Comparison of ENCODE assay signal across 12 cellular contexts in the genomic region with DNA sequence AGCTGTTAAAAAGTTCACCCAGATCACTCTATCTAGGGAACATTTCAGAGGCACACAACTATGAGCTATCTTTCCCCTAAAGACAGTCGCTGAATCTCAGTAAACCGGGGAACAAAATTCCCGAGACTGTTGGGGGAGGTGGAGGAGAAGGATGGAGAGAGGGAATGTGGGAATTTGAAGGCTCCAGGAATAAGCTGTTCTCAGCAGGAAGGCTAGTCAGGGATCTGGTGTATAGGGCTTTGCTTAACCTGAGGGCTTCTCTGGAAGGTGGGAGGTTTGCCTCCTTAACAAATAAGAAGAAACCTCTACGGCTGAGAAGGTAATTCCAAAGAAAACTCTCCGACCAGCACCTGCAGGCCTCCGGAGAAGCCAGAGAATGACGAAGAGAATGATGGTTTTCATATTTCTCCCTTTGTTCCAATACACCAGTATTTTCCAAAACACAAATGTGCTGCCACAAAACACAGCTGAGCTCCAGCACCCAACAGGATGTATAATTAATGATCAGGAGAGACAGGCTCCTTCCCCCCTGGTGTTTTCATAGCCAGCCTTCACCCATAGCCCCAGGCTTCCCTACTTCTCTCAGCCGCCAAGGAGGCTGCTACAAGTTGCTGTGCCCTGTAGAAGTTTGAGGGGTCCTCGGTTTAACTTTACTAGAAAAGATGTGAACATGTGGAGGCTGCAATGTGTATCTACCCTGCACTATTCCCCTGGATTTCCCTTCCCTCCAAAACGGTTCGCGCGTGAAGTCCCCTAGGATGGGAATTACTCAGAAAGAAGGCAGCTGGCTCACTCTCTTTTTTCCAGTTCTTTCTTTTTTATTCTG. TPM values are rescaled to one million over a fixed set of nuclear protein-coding genes. Genes with fewer than 3 reads are reported as not detected.
A peak's percentile ranks its signal among the peaks of the same experiment; 100 is the strongest.
DNase-seq lines count a peak whose midpoint lies in the region; ATAC-seq and TF ChIP-seq lines count a peak whose summit lies in the region.
"Had no signal": no experiment of that assay in that cellular context is flagged by ENCODE, and none has a peak within 500 bp of the region (broad histone marks: within the 10 kb centered on the region; RNA-seq: fewer than 3 reads in every experiment).

No MANE protein-coding gene starts in this region.

- H3K27ac Mint-ChIP-seq in naive B cell: peak overlapping the region in 1 of 6 donors; percentile 25

- H2AFZ ChIP-seq in IMR-90 (replicated peaks; ENCODE audit: low read length, poor library complexity): no peak overlapping the region

- H3K9me3 Mint-ChIP-seq in naive B cell: no peaks in the 10 kb centered on the region

- TF ChIP-seq CTCF in IMR-90 (conservative IDR thresholded peaks at IDR 0.05; ENCODE audit: low read depth, low read length): no peak
- TF ChIP-seq CTCF in colonic mucosa (IDR thresholded peaks at IDR 0.05): no peak

- no TSS peak for BruUV-seq in IMR-90 (replicated peaks; lab: Mats Ljungman, UMichigan)

- no peak overlapping the region for H4K91ac ChIP-seq in IMR-90 (ENCODE audit: insufficient read depth, low read depth, low read length)

- H3K27me3 ChIP-seq in IMR-90 (ENCODE audit: control insufficient read depth, insufficient read depth, low read length): peaks cover 18% of the 10 kb centered on the region
- H3K27me3 ChIP-seq in colonic mucosa: peaks cover 34% of the 10 kb centered on the region

- peaks cover 0 to 33% of the 10 kb centered on the region in 2 experiments; a peak in 2 of 4 replicates for H3K79me1 ChIP-seq in IMR-90 (ENCODE audit: low read depth in 1 of 2, low read length in 2 of 2)

- H3K36me3 Mint-ChIP-seq in naive B cell: peaks cover 0 to 7% of the 10 kb centered on the region in 2 donors

- peaks cover 6% of the 10 kb centered on the region; the same call in 1 of the 2 replicates for H3K9me1 ChIP-seq in IMR-90 (ENCODE audit: insufficient read depth, low read length)

- peak overlapping the region; percentile 36 for H3K23ac ChIP-seq in IMR-90 (ENCODE audit: low read depth, low read length)

- ATAC-seq in IMR-90 (ENCODE audit: low read depth) (no peak), naive B cell (ENCODE audit: low read depth in 2 of 2) (no peak), HG03442 (IDR thresholded peaks at IDR 0.05; ENCODE audit: unreplicated experiment) (no peak), HG02571 (IDR thresholded peaks at IDR 0.05; ENCODE audit: unreplicated experiment) (no peak)

- intact Hi-C loops in IMR-90 (cut with micrococcal nuclease): loop anchor here (2.0 to 5.0 kb wide), 2 partner anchors 128 to 141 kb away; no protein-coding TSS in a partner anchor
- intact Hi-C loops in colonic mucosa (cut with DNase I): no loop called here
- intact Hi-C loops in posterior vena cava (cut with DNase I): loop anchor here (5.0 to 10.0 kb wide), 3 partner anchors 138 to 211 kb away; no protein-coding TSS in a partner anchor

- peaks cover 12 to 18% (median 12%) of the 10 kb centered on the region in 3 donors for H3K4me1 Mint-ChIP-seq in naive B cell

- no peak overlapping the region for H2BK5ac ChIP-seq in IMR-90 (ENCODE audit: low read depth, low read length, poor library complexity, severe bottlenecking)

- CTCF ChIA-PET in IMR-90 (lab: Yijun Ruan, JAX): interaction anchor here (0.7 to 1.9 kb wide), 3 partner anchors 243 to 470 kb away, joined by 3 to 7 read pairs (median 4); no protein-coding TSS in a partner anchor

- no peaks in the 10 kb centered on the region for H4K20me1 ChIP-seq in IMR-90 (ENCODE audit: insufficient read depth, low read length)

- no peak overlapping the region for H4K8ac ChIP-seq in IMR-90 (ENCODE audit: low read depth in 2 of 2, low read length in 2 of 2)

- H2BK15ac ChIP-seq in IMR-90 (ENCODE audit: low read depth, low read length): no peak overlapping the region; the same call in 2 of the 3 replicates

- no peak overlapping the region for H3K56ac ChIP-seq in IMR-90 (ENCODE audit: extremely low read depth, insufficient read depth, low read length)

- H3K9me3 ChIP-seq in IMR-90 (ENCODE audit: control insufficient read depth, insufficient read depth, low read length) (no peaks in the 10 kb centered on the region), colonic mucosa (no peaks in the 10 kb centered on the region)

- no peak overlapping the region for H3K9ac ChIP-seq in IMR-90 (ENCODE audit: low read depth, low read length)
- H3K9ac ChIP-seq in colonic mucosa (ENCODE audit: low read depth in 2 of 2, low read length in 2 of 2): peak overlapping the region in 1 of 2 donors; percentile 59

- H3K4me3 ChIP-seq in IMR-90 (ENCODE audit: insufficient read depth, low read depth, low read length) (no peak overlapping the region), colonic mucosa (peak overlapping the region; percentile 50)

- H3K18ac ChIP-seq in IMR-90 (ENCODE audit: low read depth, low read length): no peak overlapping the region

- peak overlapping the region; percentile 20 for H2AK9ac ChIP-seq in IMR-90 (replicated peaks; ENCODE audit: low read depth, low read length, poor library complexity)

- no peak overlapping the region; the same call in 1 of the 2 replicates for H3K14ac ChIP-seq in IMR-90 (replicated peaks; ENCODE audit: low read depth, low read length)

- peak overlapping the region in 6 of 8 donors; percentile 16 to 91 (median 71) for H3K4me3 Mint-ChIP-seq in naive B cell

- no peak for TF ChIP-seq POLR2A in IMR-90 (IDR thresholded peaks at IDR 0.05; ENCODE audit: low read depth, low read length)

- no peak overlapping the region; the same call in 1 of the 2 replicates for H2AK5ac ChIP-seq in IMR-90 (ENCODE audit: low read depth, low read length)

- no peak overlapping the region for H2BK20ac ChIP-seq in IMR-90 (ENCODE audit: low read depth, low read length)

- H2BK120ac ChIP-seq in IMR-90 (ENCODE audit: low read depth, low read length): peak overlapping the region; percentile 5; the same call in 1 of the 2 replicates

- no peak overlapping the region for H4K5ac ChIP-seq in IMR-90 (ENCODE audit: low read depth, low read length)

- peaks cover 59 to 79% (median 75%) of the 10 kb centered on the region in 3 donors for H3K27me3 Mint-ChIP-seq in naive B cell

- H3K27ac ChIP-seq in IMR-90 (ENCODE audit: insufficient read depth, low read length) (no peak overlapping the region), colonic mucosa (no peak overlapping the region)

- H3K4me1 ChIP-seq in IMR-90 (ENCODE audit: control insufficient read depth, insufficient read depth, low read length): peaks cover 4% of the 10 kb centered on the region; the same call in 1 of the 2 replicates
- no peaks in the 10 kb centered on the region for H3K4me1 ChIP-seq in colonic mucosa

- H3K4ac ChIP-seq in IMR-90 (ENCODE audit: low read depth, low read length): no peak overlapping the region

- no CpG with 5 or more reads among the region's 13 CpGs for WGBS in IMR-90 (ENCODE audit: extremely low coverage in 2 of 2, insufficient read length in 1 of 2), 2 experiments

- in situ Hi-C loops in IMR-90 (cut with MboI; ENCODE audit: low sequenced_read_pairs): no loop called here

- H3K36me3 ChIP-seq in IMR-90 (ENCODE audit: control insufficient read depth, insufficient read depth, low read length) (no peaks in the 10 kb centered on the region), colonic mucosa (no peaks in the 10 kb centered on the region)

- POLR2A ChIA-PET in IMR-90 (lab: Charles Lee; ENCODE audit: unreplicated experiment): no interaction called here

- DNase-seq in A172 (ENCODE audit: low spot score): peak; percentile 45
- DNase-seq in IMR-90: no peak
- DNase-seq in colonic mucosa: no peak
- DNase-seq in naive B cell: no peak
- DNase-seq in NCI-H2171 (lab: John Stamatoyannopoulos, UW): no peak
- no peak for DNase-seq in posterior vena cava (ENCODE audit: low spot score)
- DNase-seq: Calu3; effector CD8-positive, alpha-beta T cell; MV-4-11; Right ventricle myocardium superior had no signal

- no peak for TF ChIP-seq RAD21 in IMR-90 (IDR thresholded peaks at IDR 0.05; ENCODE audit: low read length)

- peak overlapping the region; percentile 98; the same call in 1 of the 2 replicates for H3K4me2 ChIP-seq in IMR-90 (ENCODE audit: low read depth, low read length)

- dilution Hi-C loops in IMR-90 (cut with HindIII; ENCODE audit: low sequenced_read_pairs, unreplicated experiment): no loop called here

TF ChIP-seq in IMR-90, 13 proteins besides CTCF, POLR2A, EP300 and RAD21:
- TF ChIP-seq RFX5 (IDR thresholded peaks at IDR 0.05; ENCODE audit: low read depth, low read length): no peak
- TF ChIP-seq MAFK (IDR thresholded peaks at IDR 0.05; ENCODE audit: low read depth, low read length): no peak
- TF ChIP-seq, protein P1, sequence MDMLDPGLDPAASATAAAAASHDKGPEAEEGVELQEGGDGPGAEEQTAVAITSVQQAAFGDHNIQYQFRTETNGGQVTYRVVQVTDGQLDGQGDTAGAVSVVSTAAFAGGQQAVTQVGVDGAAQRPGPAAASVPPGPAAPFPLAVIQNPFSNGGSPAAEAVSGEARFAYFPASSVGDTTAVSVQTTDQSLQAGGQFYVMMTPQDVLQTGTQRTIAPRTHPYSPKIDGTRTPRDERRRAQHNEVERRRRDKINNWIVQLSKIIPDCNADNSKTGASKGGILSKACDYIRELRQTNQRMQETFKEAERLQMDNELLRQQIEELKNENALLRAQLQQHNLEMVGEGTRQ (IDR thresholded peaks at IDR 0.05; ENCODE audit: low read depth, low read length): no peak
- no peak for TF ChIP-seq BHLHE40 (IDR thresholded peaks at IDR 0.05; ENCODE audit: low read depth, low read length)
- TF ChIP-seq NFE2L2 (IDR thresholded peaks at IDR 0.05; ENCODE audit: low read depth, low read length): no peak
- TF ChIP-seq, protein P2, sequence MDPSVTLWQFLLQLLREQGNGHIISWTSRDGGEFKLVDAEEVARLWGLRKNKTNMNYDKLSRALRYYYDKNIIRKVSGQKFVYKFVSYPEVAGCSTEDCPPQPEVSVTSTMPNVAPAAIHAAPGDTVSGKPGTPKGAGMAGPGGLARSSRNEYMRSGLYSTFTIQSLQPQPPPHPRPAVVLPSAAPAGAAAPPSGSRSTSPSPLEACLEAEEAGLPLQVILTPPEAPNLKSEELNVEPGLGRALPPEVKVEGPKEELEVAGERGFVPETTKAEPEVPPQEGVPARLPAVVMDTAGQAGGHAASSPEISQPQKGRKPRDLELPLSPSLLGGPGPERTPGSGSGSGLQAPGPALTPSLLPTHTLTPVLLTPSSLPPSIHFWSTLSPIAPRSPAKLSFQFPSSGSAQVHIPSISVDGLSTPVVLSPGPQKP (IDR thresholded peaks at IDR 0.05; ENCODE audit: borderline replicate concordance, low read depth, low read length): no peak
- no peak for TF ChIP-seq MAZ (IDR thresholded peaks at IDR 0.05; ENCODE audit: borderline replicate concordance, low read depth, low read length)
- no peak for TF ChIP-seq CHD1 (IDR thresholded peaks at IDR 0.05; ENCODE audit: low read depth, low read length)

RNA-seq across cellular contexts. Expression of a gene that starts 2.0 kb away (rescaled TPM):
- 38.5 and 50.7 TPM in 2 replicates for total RNA-seq in A172 (2014; rRNA removed; shearing (Covaris generic))
- total RNA-seq in IMR-90 (2012; rRNA removed) (24.7 and 25.6 TPM in 2 replicates), colonic mucosa (10 to 100 TPM; 23.2 to 44.5 TPM), posterior vena cava (100 to 1,000 TPM in 1 of 2 donors, 10 to 100 TPM in 1; 99.7 to 117 TPM)
- polyA plus RNA-seq in IMR-90 (2012; rRNA removed) (29.6 and 31.7 TPM in 2 replicates), naive B cell (ENCODE audit: low read depth in 6 of 6) (not detected)
- 25.2 and 29.3 TPM in 2 replicates for polyA plus RNA-seq in IMR-90 (2012; cell fraction: cytosol; rRNA removed)
- polyA plus RNA-seq in IMR-90 (2012; cell fraction: nucleus; rRNA removed; ENCODE audit: low replicate concordance): 39.9 and 48.3 TPM in 2 replicates
